2 cellular contexts compared by ENCODE assay signal in genomic region chr2:227323818-227324217, GRCh38.
TF ChIP-seq lines count a peak whose summit lies in the region.

No MANE protein-coding gene starts in this region.

TF ChIP-seq in HepG2, 621 proteins besides CTCF, POLR2A, EP300 and RAD21:
- TF ChIP-seq XRCC5 (optimal IDR thresholded peaks at IDR 0.05; ENCODE audit: low read length) (no peak), ZMYM2 (CRISPR knock-in tag; IDR thresholded peaks at IDR 0.05) (0 out of 2 replicates have a peak, but pooled peaks have one; percentile 2), CEBPB (IDR thresholded peaks at IDR 0.05; ENCODE audit: borderline replicate concordance, low read depth, low read length) (peak; percentile 59)
- TF ChIP-seq, protein P1, sequence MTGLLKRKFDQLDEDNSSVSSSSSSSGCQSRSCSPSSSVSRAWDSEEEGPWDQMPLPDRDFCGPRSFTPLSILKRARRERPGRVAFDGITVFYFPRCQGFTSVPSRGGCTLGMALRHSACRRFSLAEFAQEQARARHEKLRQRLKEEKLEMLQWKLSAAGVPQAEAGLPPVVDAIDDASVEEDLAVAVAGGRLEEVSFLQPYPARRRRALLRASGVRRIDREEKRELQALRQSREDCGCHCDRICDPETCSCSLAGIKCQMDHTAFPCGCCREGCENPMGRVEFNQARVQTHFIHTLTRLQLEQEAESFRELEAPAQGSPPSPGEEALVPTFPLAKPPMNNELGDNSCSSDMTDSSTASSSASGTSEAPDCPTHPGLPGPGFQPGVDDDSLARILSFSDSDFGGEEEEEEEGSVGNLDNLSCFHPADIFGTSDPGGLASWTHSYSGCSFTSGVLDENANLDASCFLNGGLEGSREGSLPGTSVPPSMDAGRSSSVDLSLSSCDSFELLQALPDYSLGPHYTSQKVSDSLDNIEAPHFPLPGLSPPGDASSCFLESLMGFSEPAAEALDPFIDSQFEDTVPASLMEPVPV (CRISPR knock-in tag; IDR thresholded peaks at IDR 0.05): no peak

TF ChIP-seq in WTC11, 78 proteins besides CTCF, POLR2A, EP300 and RAD21:
- TF ChIP-seq ZSCAN18 (CRISPR knock-in tag; IDR thresholded peaks at IDR 0.05): no peak
- TF ChIP-seq, protein P2, sequence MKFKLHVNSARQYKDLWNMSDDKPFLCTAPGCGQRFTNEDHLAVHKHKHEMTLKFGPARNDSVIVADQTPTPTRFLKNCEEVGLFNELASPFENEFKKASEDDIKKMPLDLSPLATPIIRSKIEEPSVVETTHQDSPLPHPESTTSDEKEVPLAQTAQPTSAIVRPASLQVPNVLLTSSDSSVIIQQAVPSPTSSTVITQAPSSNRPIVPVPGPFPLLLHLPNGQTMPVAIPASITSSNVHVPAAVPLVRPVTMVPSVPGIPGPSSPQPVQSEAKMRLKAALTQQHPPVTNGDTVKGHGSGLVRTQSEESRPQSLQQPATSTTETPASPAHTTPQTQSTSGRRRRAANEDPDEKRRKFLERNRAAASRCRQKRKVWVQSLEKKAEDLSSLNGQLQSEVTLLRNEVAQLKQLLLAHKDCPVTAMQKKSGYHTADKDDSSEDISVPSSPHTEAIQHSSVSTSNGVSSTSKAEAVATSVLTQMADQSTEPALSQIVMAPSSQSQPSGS (CRISPR knock-in tag; IDR thresholded peaks at IDR 0.05; ENCODE audit: borderline replicate concordance, low read depth): no peak
- no peak for TF ChIP-seq E2F4 (CRISPR knock-in tag; IDR thresholded peaks at IDR 0.05; ENCODE audit: borderline replicate concordance, low read depth)
- TF ChIP-seq ZNF121 (CRISPR knock-in tag; IDR thresholded peaks at IDR 0.05): no peak
- TF ChIP-seq, protein P3, sequence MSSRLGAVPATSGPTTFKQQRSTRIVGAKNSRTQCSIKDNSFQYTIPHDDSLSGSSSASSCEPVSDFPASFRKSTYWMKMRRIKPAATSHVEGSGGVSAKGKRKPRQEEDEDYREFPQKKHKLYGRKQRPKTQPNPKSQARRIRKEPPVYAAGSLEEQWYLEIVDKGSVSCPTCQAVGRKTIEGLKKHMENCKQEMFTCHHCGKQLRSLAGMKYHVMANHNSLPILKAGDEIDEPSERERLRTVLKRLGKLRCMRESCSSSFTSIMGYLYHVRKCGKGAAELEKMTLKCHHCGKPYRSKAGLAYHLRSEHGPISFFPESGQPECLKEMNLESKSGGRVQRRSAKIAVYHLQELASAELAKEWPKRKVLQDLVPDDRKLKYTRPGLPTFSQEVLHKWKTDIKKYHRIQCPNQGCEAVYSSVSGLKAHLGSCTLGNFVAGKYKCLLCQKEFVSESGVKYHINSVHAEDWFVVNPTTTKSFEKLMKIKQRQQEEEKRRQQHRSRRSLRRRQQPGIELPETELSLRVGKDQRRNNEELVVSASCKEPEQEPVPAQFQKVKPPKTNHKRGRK (CRISPR knock-in tag; IDR thresholded peaks at IDR 0.05; ENCODE audit: borderline replicate concordance): no peak
- TF ChIP-seq, protein P4, sequence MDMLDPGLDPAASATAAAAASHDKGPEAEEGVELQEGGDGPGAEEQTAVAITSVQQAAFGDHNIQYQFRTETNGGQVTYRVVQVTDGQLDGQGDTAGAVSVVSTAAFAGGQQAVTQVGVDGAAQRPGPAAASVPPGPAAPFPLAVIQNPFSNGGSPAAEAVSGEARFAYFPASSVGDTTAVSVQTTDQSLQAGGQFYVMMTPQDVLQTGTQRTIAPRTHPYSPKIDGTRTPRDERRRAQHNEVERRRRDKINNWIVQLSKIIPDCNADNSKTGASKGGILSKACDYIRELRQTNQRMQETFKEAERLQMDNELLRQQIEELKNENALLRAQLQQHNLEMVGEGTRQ (CRISPR knock-in tag; IDR thresholded peaks at IDR 0.05): no peak
- TF ChIP-seq ESRRA (CRISPR knock-in tag; IDR thresholded peaks at IDR 0.05; ENCODE audit: borderline replicate concordance): no peak
- TF ChIP-seq GRHL2 (CRISPR knock-in tag; IDR thresholded peaks at IDR 0.05; ENCODE audit: insufficient replicate concordance, severe bottlenecking): no peak
- TF ChIP-seq TEAD4 (CRISPR knock-in tag; IDR thresholded peaks at IDR 0.05): no peak
- TF ChIP-seq, protein P5, sequence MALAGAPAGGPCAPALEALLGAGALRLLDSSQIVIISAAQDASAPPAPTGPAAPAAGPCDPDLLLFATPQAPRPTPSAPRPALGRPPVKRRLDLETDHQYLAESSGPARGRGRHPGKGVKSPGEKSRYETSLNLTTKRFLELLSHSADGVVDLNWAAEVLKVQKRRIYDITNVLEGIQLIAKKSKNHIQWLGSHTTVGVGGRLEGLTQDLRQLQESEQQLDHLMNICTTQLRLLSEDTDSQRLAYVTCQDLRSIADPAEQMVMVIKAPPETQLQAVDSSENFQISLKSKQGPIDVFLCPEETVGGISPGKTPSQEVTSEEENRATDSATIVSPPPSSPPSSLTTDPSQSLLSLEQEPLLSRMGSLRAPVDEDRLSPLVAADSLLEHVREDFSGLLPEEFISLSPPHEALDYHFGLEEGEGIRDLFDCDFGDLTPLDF (CRISPR knock-in tag; IDR thresholded peaks at IDR 0.05): no peak
- no peak for TF ChIP-seq ERG (CRISPR knock-in tag; IDR thresholded peaks at IDR 0.05)
